ENCODE assay signal across 16 cellular contexts in the genomic region with DNA sequence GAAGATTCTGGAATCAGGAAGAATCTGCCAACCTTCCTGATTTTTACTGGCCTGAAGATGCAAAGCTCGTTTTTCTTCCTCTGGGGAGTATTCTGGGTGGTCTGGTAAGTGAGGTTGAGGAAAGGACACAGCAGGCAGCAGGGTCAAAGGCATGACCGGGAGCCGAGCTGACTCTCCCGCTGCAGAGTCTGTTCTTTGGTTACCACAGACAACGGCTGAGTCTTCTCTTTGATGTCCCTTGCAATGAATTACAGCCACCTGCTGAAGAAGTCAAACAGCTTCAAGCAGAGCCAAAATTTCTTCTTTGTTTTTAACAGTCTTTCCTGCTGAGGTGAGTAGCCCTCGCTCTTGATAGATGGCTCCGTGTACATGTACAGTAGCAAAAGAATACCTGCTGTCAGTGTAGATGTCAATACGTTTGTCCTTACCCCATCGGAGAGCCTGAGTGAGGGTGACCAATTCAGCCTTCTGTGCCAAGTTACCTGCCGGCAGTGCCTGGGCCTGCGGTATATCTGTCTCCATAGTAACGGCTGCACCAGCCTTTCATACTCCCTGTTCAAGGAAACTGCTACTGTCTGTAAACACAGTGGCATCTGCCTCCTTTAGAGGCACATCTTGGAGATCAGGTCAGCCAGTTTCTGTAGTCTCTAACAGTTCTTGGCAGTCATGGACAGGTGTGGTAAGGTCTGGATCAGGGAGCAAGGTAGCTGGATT.
DNase-seq lines count a peak whose midpoint lies in the region; ATAC-seq and TF ChIP-seq lines count a peak whose summit lies in the region.
"Had no signal": no experiment of that assay in that cellular context is flagged by ENCODE, and none has a peak within 500 bp of the region (broad histone marks: within the 10 kb centered on the region; RNA-seq: fewer than 3 reads in every experiment).

No MANE protein-coding gene starts in this region.

- no peaks in the 10 kb centered on the region for H3K36me3 ChIP-seq in cardiac muscle cell

- ATAC-seq in Right ventricle myocardium inferior = no peak

- H3K4me1 ChIP-seq in cardiac muscle cell (ENCODE audit: low read depth) = peaks cover 9% of the 10 kb centered on the region

- intact Hi-C loops in Right ventricle myocardium inferior (cut with DNase I) = loop anchor here (5.0 to 10.0 kb wide), 2 partner anchors 105 to 282 kb away; no protein-coding TSS in a partner anchor
- intact Hi-C loops in head of caudate nucleus (cut with DNase I) = no loop called here
- intact Hi-C loops in cardiac septum (cut with DNase I) = loop anchor here (5.0 kb wide), 2 partner anchors 107 to 282 kb away; no protein-coding TSS in a partner anchor

- peak overlapping the region; percentile 3 for H3K27ac ChIP-seq in cardiac muscle cell
- H3K27ac ChIP-seq: GM23248 had no signal

- no peaks in the 10 kb centered on the region for H3K9me3 ChIP-seq in cardiac muscle cell (ENCODE audit: low read depth)

- H3K27me3 ChIP-seq in cardiac muscle cell = no peaks in the 10 kb centered on the region

- no peak for DNase-seq in cardiac muscle cell (ENCODE audit: low read depth in 1 of 2, low spot score in 1 of 2)
- DNase-seq in Right ventricle myocardium inferior (ENCODE audit: missing footprints) = no peak
- DNase-seq in NCI-H2196 treated with DMSO at 0.1 percent for 48 hours (lab: John Stamatoyannopoulos, UW; ENCODE audit: unreplicated experiment) = peak; percentile 59
- DNase-seq in cerebellum (ENCODE audit: low spot score) = peak; percentile 30
- no peak for DNase-seq in head of caudate nucleus
- no peak for DNase-seq in cardiac septum (ENCODE audit: low spot score)
- DNase-seq in HUDEP-2 (lab: John Stamatoyannopoulos, UW; ENCODE audit: unreplicated experiment in 76 of 76) = no peak
- no peak for DNase-seq in ureter (ENCODE audit: low spot score)
- DNase-seq: activated CD4-positive, alpha-beta T cell treated with anti-CD3 and anti-CD28 coated beads, Interleukin-2, amount 10 ng/mL, durations not matched to agents 24 days and 14 days; activated naive CD4-positive, alpha-beta T cell treated with anti-CD3 and anti-CD28 coated beads for 36 hours; DND-41; erythroblast; GM23248; Karpas-422; kidney; NCI-H1930 had no signal

- no peak for TF ChIP-seq CTCF in cardiac muscle cell (IDR thresholded peaks at IDR 0.05; ENCODE audit: low read depth, low read length)

- no peak overlapping the region for H3K4me3 ChIP-seq in cardiac muscle cell
- H3K4me3 ChIP-seq: GM23248 had no signal

Comparison
In these comparisons a context has a peak if more than half of its experiments do, and no peak if none do; other contexts are left out.
1. DNase-seq: peak in NCI-H2196 treated with DMSO at 0.1 percent for 48 hours (single experiment) and cerebellum (single experiment); none in cardiac muscle cell (0 of 2), Right ventricle myocardium inferior (single experiment), head of caudate nucleus (0 of 42), cardiac septum (single experiment), HUDEP-2 (0 of 76) and ureter (single experiment).